In the genomic region with DNA sequence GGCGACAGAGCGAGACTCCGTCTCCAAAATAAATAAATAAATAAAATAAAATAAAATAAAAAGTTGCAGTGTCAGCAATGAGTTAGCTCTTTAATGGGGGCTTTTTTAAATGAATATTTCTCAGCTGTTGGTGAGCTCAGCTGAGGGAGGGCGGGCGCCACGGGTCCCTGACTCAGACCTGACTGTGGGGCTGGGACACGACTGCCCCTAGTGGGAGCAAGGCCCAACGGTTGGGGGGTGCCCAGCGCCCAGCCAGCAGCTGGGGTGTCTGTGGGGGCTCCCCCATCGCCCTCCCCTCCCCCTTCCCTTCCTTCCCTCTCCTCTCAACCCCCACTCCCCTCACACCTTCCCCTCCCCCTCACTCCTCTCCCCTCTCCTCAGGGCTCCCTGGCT, we compare ENCODE assay signal across 8 cellular contexts. TPM values are rescaled to one million over a fixed set of nuclear protein-coding genes. Genes with fewer than 3 reads are reported as not detected.
DNase-seq lines count a peak whose midpoint lies in the region; ATAC-seq and TF ChIP-seq lines count a peak whose summit lies in the region.

No MANE protein-coding gene starts in this region.

- no peak overlapping the region for H3K4me3 Mint-ChIP-seq in T-helper 1 cell treated with Interleukin-12 subunit alpha and Interleukin-12 subunit beta and Interleukin-4 antibody, amounts not matched to agents 30 μg/mL and 1 μg/mL, for 36 hours
- no peak overlapping the region for H3K4me3 Mint-ChIP-seq in activated naive CD8-positive, alpha-beta T cell treated with anti-CD3 and anti-CD28 coated beads, Interleukin-2, amount 10 ng/mL, durations not matched to agents 7 days and 5 days
- H3K4me3 Mint-ChIP-seq in natural killer cell treated with Interleukin-12 subunit alpha and Interleukin-12 subunit beta and Interleukin-15 and Interleukin-18, amount 100 ng/mL, for 72 hours: peak overlapping the region; percentile 36

- no peaks in the 10 kb centered on the region for H3K36me3 Mint-ChIP-seq in T-helper 1 cell treated with Interleukin-12 subunit alpha and Interleukin-12 subunit beta and Interleukin-4 antibody, amounts not matched to agents 30 μg/mL and 1 μg/mL, for 36 hours (ENCODE audit: low read depth)
- H3K36me3 Mint-ChIP-seq in activated naive CD8-positive, alpha-beta T cell treated with anti-CD3 and anti-CD28 coated beads, Interleukin-2, amount 10 ng/mL, durations not matched to agents 7 days and 5 days: no peaks in the 10 kb centered on the region
- no peaks in the 10 kb centered on the region for H3K36me3 Mint-ChIP-seq in natural killer cell treated with Interleukin-12 subunit alpha and Interleukin-12 subunit beta and Interleukin-15 and Interleukin-18, amount 100 ng/mL, for 72 hours

- no peaks in the 10 kb centered on the region for H3K9me3 ChIP-seq in A673 (ENCODE audit: low read depth, low read length, poor library complexity, severe bottlenecking)

- TF ChIP-seq CTCF in A673 (conservative IDR thresholded peaks at IDR 0.05; ENCODE audit: low read depth, low read length): peak; percentile 67

- H3K36me3 ChIP-seq in A673 (ENCODE audit: insufficient read depth, low read length, poor library complexity, severe bottlenecking): no peaks in the 10 kb centered on the region

- no peak for DNase-seq in A673 (ENCODE audit: low spot score)
- peak; percentile 66 for DNase-seq in HEK293T (ENCODE audit: extremely low spot score)
- DNase-seq in activated naive CD8-positive, alpha-beta T cell treated with anti-CD3 and anti-CD28 coated beads, Interleukin-2, amount 10 ng/mL, durations not matched to agents 7 days and 5 days: peak; percentile 77
- peak; percentile 85 for DNase-seq in natural killer cell treated with Interleukin-12 subunit alpha and Interleukin-12 subunit beta and Interleukin-15 and Interleukin-18, amount 100 ng/mL, for 72 hours (ENCODE audit: low spot score)
- DNase-seq in SK-N-DZ (ENCODE audit: low spot score): no peak
- no peak for DNase-seq in hepatic stellate cell (ENCODE audit: low spot score)

- H3K27ac ChIP-seq in A673 (ENCODE audit: low read depth, low read length, poor library complexity, severe bottlenecking): peak overlapping the region; percentile 57

- intact Hi-C loops in A673 (cut with micrococcal nuclease; ENCODE audit: unreplicated experiment): no loop called here

- peaks cover 4% of the 10 kb centered on the region for H3K9me3 Mint-ChIP-seq in T-helper 1 cell treated with Interleukin-12 subunit alpha and Interleukin-12 subunit beta and Interleukin-4 antibody, amounts not matched to agents 30 μg/mL and 1 μg/mL, for 36 hours
- peaks cover 1% of the 10 kb centered on the region for H3K9me3 Mint-ChIP-seq in activated naive CD8-positive, alpha-beta T cell treated with anti-CD3 and anti-CD28 coated beads, Interleukin-2, amount 10 ng/mL, durations not matched to agents 7 days and 5 days
- H3K9me3 Mint-ChIP-seq in natural killer cell treated with Interleukin-12 subunit alpha and Interleukin-12 subunit beta and Interleukin-15 and Interleukin-18, amount 100 ng/mL, for 72 hours: peaks cover 4% of the 10 kb centered on the region

- ATAC-seq in activated naive CD8-positive, alpha-beta T cell treated with anti-CD3 and anti-CD28 coated beads, Interleukin-2, amount 10 ng/mL, durations not matched to agents 7 days and 5 days (ENCODE audit: low read depth): peak; percentile 35
- ATAC-seq in natural killer cell treated with Interleukin-12 subunit alpha and Interleukin-12 subunit beta and Interleukin-15 and Interleukin-18, amount 100 ng/mL, for 72 hours: peak; percentile 45 to 55
- ATAC-seq in GM21737 (IDR thresholded peaks at IDR 0.05; ENCODE audit: unreplicated experiment): no peak

- H3K4me3 ChIP-seq in A673 (ENCODE audit: low read depth, low read length, poor library complexity, severe bottlenecking): no peak overlapping the region

- H3K4me1 Mint-ChIP-seq in T-helper 1 cell treated with Interleukin-12 subunit alpha and Interleukin-12 subunit beta and Interleukin-4 antibody, amounts not matched to agents 30 μg/mL and 1 μg/mL, for 36 hours (ENCODE audit: low read depth): peaks cover 29% of the 10 kb centered on the region
- peaks cover 25% of the 10 kb centered on the region for H3K4me1 Mint-ChIP-seq in activated naive CD8-positive, alpha-beta T cell treated with anti-CD3 and anti-CD28 coated beads, Interleukin-2, amount 10 ng/mL, durations not matched to agents 7 days and 5 days
- peaks cover 25 to 40% of the 10 kb centered on the region in 2 donors for H3K4me1 Mint-ChIP-seq in natural killer cell treated with Interleukin-12 subunit alpha and Interleukin-12 subunit beta and Interleukin-15 and Interleukin-18, amount 100 ng/mL, for 72 hours (ENCODE audit: low read depth in 2 of 2)

- peak overlapping the region; percentile 31 for H3K27ac Mint-ChIP-seq in T-helper 1 cell treated with Interleukin-12 subunit alpha and Interleukin-12 subunit beta and Interleukin-4 antibody, amounts not matched to agents 30 μg/mL and 1 μg/mL, for 36 hours
- peak overlapping the region; percentile 97 for H3K27ac Mint-ChIP-seq in activated naive CD8-positive, alpha-beta T cell treated with anti-CD3 and anti-CD28 coated beads, Interleukin-2, amount 10 ng/mL, durations not matched to agents 7 days and 5 days
- peak overlapping the region in 1 of 2 donors; percentile 88 for H3K27ac Mint-ChIP-seq in natural killer cell treated with Interleukin-12 subunit alpha and Interleukin-12 subunit beta and Interleukin-15 and Interleukin-18, amount 100 ng/mL, for 72 hours

- BruUV-seq in A673 (replicated peaks; lab: Mats Ljungman, UMichigan): no TSS peak

- no peaks in the 10 kb centered on the region for H3K27me3 ChIP-seq in A673 (replicated peaks; ENCODE audit: insufficient read depth, low read depth, low read length, poor library complexity)

- CTCF ChIA-PET in A673 (lab: Charles Lee): interaction anchor here (0.9 to 1.1 kb wide), 2 partner anchors 9 to 33 kb away, joined by 3 to 5 read pairs; no protein-coding TSS in a partner anchor
- CTCF ChIA-PET in HEK293T (lab: Yijun Ruan, JAX): interaction anchor here (0.6 kb wide), 1 partner anchor 9 kb away, joined by 3 read pairs; no protein-coding TSS in a partner anchor

- no peaks in the 10 kb centered on the region for H3K27me3 Mint-ChIP-seq in T-helper 1 cell treated with Interleukin-12 subunit alpha and Interleukin-12 subunit beta and Interleukin-4 antibody, amounts not matched to agents 30 μg/mL and 1 μg/mL, for 36 hours (ENCODE audit: low read depth)
- H3K27me3 Mint-ChIP-seq in activated naive CD8-positive, alpha-beta T cell treated with anti-CD3 and anti-CD28 coated beads, Interleukin-2, amount 10 ng/mL, durations not matched to agents 7 days and 5 days: no peaks in the 10 kb centered on the region
- no peaks in the 10 kb centered on the region for H3K27me3 Mint-ChIP-seq in natural killer cell treated with Interleukin-12 subunit alpha and Interleukin-12 subunit beta and Interleukin-15 and Interleukin-18, amount 100 ng/mL, for 72 hours

- POLR2A ChIA-PET in A673 (lab: Charles Lee; ENCODE audit: low non-redundant PET): no interaction called here
- POLR2A ChIA-PET in HEK293T (lab: Yijun Ruan, JAX): interaction anchor here (1.5 kb wide), 1 partner anchor 25 kb away, joined by 4 read pairs; no protein-coding TSS in a partner anchor
- POLR2A ChIA-PET in activated naive CD8-positive, alpha-beta T cell treated with anti-CD3 and anti-CD28 coated beads, Interleukin-2, amount 10 ng/mL, durations not matched to agents 7 days and 5 days (lab: Charles Lee): interaction anchor here (0.8 to 1.0 kb wide), 3 partner anchors 10 to 23 kb away, joined by 3 to 4 read pairs (median 3); no protein-coding TSS in a partner anchor

- H3K4me1 ChIP-seq in A673 (ENCODE audit: insufficient read depth, low read length, poor library complexity, severe bottlenecking): peaks cover 42% of the 10 kb centered on the region

TF ChIP-seq in HEK293T, 16 proteins besides CTCF, POLR2A, EP300 and RAD21:
- TF ChIP-seq ZNF384 (IDR thresholded peaks at IDR 0.05) (no peak), NFRKB (IDR thresholded peaks at IDR 0.05) (no peak), TARDBP (IDR thresholded peaks at IDR 0.05) (no peak), FOXM1 (IDR thresholded peaks at IDR 0.05; ENCODE audit: borderline replicate concordance) (no peak), FOXK2 (IDR thresholded peaks at IDR 0.05) (no peak), CTBP1 (IDR thresholded peaks at IDR 0.05; ENCODE audit: borderline replicate concordance) (no peak), BHLHE40 (IDR thresholded peaks at IDR 0.05; ENCODE audit: borderline replicate concordance) (no peak), HDGF (IDR thresholded peaks at IDR 0.05; ENCODE audit: borderline replicate concordance) (no peak)
- TF ChIP-seq, protein P1, sequence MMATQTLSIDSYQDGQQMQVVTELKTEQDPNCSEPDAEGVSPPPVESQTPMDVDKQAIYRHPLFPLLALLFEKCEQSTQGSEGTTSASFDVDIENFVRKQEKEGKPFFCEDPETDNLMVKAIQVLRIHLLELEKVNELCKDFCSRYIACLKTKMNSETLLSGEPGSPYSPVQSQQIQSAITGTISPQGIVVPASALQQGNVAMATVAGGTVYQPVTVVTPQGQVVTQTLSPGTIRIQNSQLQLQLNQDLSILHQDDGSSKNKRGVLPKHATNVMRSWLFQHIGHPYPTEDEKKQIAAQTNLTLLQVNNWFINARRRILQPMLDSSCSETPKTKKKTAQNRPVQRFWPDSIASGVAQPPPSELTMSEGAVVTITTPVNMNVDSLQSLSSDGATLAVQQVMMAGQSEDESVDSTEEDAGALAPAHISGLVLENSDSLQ (IDR thresholded peaks at IDR 0.05): no peak

RNA-seq across cellular contexts. Expression of gene PWWP2B, which starts 46.6 kb away (rescaled TPM):
- total RNA-seq in A673 (2021): 18.6 and 21.2 TPM in 2 replicates
- 10 to 100 TPM; 16.6 to 17.1 TPM for total RNA-seq in activated naive CD8-positive, alpha-beta T cell treated with anti-CD3 and anti-CD28 coated beads, Interleukin-2, amount 10 ng/mL, durations not matched to agents 7 days and 5 days
- 10 to 100 TPM; 15.2 to 17.9 TPM for total RNA-seq in natural killer cell treated with Interleukin-12 subunit alpha and Interleukin-12 subunit beta and Interleukin-15 and Interleukin-18, amount 100 ng/mL, for 72 hours
- 12.2 and 18.0 TPM in 2 replicates for polyA plus RNA-seq in SK-N-DZ (2014; cell fraction: cytosol; rRNA removed)
- 20.1 and 20.9 TPM in 2 replicates for polyA plus RNA-seq in SK-N-DZ (2014; cell fraction: nucleus; rRNA removed)

Comparison
In these comparisons a context has a peak if more than half of its experiments do, and no peak if none do; other contexts are left out.
1. DNase-seq: peak in HEK293T (single experiment), activated naive CD8-positive, alpha-beta T cell treated with anti-CD3 and anti-CD28 coated beads, Interleukin-2, amount 10 ng/mL, durations not matched to agents 7 days and 5 days (single experiment) and natural killer cell treated with Interleukin-12 subunit alpha and Interleukin-12 subunit beta and Interleukin-15 and Interleukin-18, amount 100 ng/mL, for 72 hours (single experiment); none in A673 (single experiment), SK-N-DZ (single experiment) and hepatic stellate cell (single experiment).